Comparison of ENCODE assay signal across 24 cellular contexts in the genomic region with DNA sequence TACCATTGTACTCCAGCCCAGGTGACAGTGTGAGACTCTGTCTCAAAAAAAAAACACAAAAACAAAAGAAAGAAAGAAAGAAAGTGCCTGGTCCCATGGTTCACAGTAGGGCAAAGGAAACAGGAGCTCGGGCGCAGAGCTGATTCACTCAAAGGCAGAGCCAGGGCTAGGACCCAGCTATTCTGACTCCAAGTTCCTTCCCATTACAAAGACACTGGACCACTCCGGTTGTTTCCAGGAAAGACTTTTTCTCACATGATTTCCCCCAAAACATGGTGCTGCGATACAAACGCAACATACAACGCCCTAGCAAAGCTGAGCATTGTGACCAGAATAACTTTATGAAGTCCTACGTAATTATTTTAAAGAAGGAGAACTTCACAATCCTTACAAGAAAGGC. TPM values are rescaled to one million over a fixed set of nuclear protein-coding genes. Genes with fewer than 3 reads are reported as not detected.
A peak's percentile ranks its signal among the peaks of the same experiment; 100 is the strongest.
DNase-seq lines count a peak whose midpoint lies in the region; ATAC-seq lines count a peak whose summit lies in the region.
"Had no signal": no experiment of that assay in that cellular context is flagged by ENCODE, and none has a peak within 500 bp of the region (broad histone marks: within the 10 kb centered on the region; RNA-seq: fewer than 3 reads in every experiment).

No MANE protein-coding gene starts in this region.

- H3K9me3 ChIP-seq in BLaER1 treated with 17β-estradiol and CSF1 and Interleukin-3, amounts not matched to agents 10 nM and 100 nM (replicated peaks in 1 of 11), result peaks cover 0 to 25% (median 22%) of the 10 kb centered on the region in 11 experiments; a peak in 15 of 22 replicates
- no peaks in the 10 kb centered on the region for H3K9me3 ChIP-seq in naive thymus-derived CD4-positive, alpha-beta T cell (ENCODE audit: control insufficient read depth in 2 of 3, low read length in 3 of 3)
- H3K9me3 ChIP-seq: breast epithelium, mucosa of descending colon, tibial nerve had no signal

- intact Hi-C loops in activated T-helper 2 cell treated with anti-CD3 and anti-CD28 coated beads, Interferon-gamma antibody, Interleukin-2, Interleukin-4, amounts not matched to agents 10 μg/mL and 5 μg/mL and 100 μg/mL, durations not matched to agents 14 hours and 24 hours and 36 hours (cut with micrococcal nuclease), result loop anchor here (5.0 to 10.0 kb wide), 2 partner anchors 193 to 295 kb away; no protein-coding TSS in a partner anchor
- intact Hi-C loops in naive thymus-derived CD4-positive, alpha-beta T cell (cut with micrococcal nuclease), result loop anchor here (2.0 to 10.0 kb wide), 6 partner anchors 65 to 805 kb away; a partner anchor contains a TSS

- POLR2A ChIA-PET in naive thymus-derived CD4-positive, alpha-beta T cell (lab: Charles Lee), result interaction anchor here (1.3 to 2.8 kb wide), 3 partner anchors 10 to 44 kb away, joined by 3 to 10 read pairs (median 4); a partner anchor contains a TSS

- H4K20me1 ChIP-seq in BLaER1 treated with 17β-estradiol and CSF1 and Interleukin-3, amounts not matched to agents 10 nM and 100 nM, result peaks cover 0 to 61% (median 0%) of the 10 kb centered on the region in 11 experiments; a peak in 3 of 22 replicates

- H3K4me3 ChIP-seq in BLaER1 treated with 17β-estradiol and CSF1 and Interleukin-3, amounts not matched to agents 10 nM and 100 nM, result no peak overlapping the region
- H3K4me3 ChIP-seq in naive thymus-derived CD4-positive, alpha-beta T cell (ENCODE audit: low read length), result no peak overlapping the region
- H3K4me3 ChIP-seq: breast epithelium, mucosa of descending colon, tibial nerve had no signal

- no peaks in the 10 kb centered on the region for H3K9me3 Mint-ChIP-seq in T-helper 1 cell treated with Interleukin-12 subunit alpha and Interleukin-12 subunit beta and Interleukin-4 antibody, amounts not matched to agents 30 μg/mL and 1 μg/mL, for 36 hours
- no peaks in the 10 kb centered on the region for H3K9me3 Mint-ChIP-seq in activated T-helper 2 cell treated with anti-CD3 and anti-CD28 coated beads, Interferon-gamma antibody, Interleukin-2, Interleukin-4, amounts not matched to agents 10 μg/mL and 5 μg/mL and 100 μg/mL, durations not matched to agents 14 hours and 24 hours and 36 hours
- peaks cover 0 to 7% (median 0%) of the 10 kb centered on the region in 11 donors for H3K9me3 Mint-ChIP-seq in naive thymus-derived CD4-positive, alpha-beta T cell
- peaks cover 8 to 11% of the 10 kb centered on the region in 2 donors for H3K9me3 Mint-ChIP-seq in stimulated activated naive CD8-positive, alpha-beta T cell treated with anti-CD3 and anti-CD28 coated beads, Interleukin-15, amount 100 ng/mL, for 72 hours

- H3K27me3 ChIP-seq in BLaER1 treated with 17β-estradiol and CSF1 and Interleukin-3, amounts not matched to agents 10 nM and 100 nM, result no peaks in the 10 kb centered on the region
- no peaks in the 10 kb centered on the region for H3K27me3 ChIP-seq in naive thymus-derived CD4-positive, alpha-beta T cell (ENCODE audit: control insufficient read depth in 2 of 2, insufficient read depth in 2 of 2, low read length in 2 of 2)
- H3K27me3 ChIP-seq: breast epithelium, tibial nerve had no signal

- peaks cover 31% of the 10 kb centered on the region for H3K36me3 Mint-ChIP-seq in T-helper 1 cell treated with Interleukin-12 subunit alpha and Interleukin-12 subunit beta and Interleukin-4 antibody, amounts not matched to agents 30 μg/mL and 1 μg/mL, for 36 hours (ENCODE audit: low read depth)
- H3K36me3 Mint-ChIP-seq in activated T-helper 2 cell treated with anti-CD3 and anti-CD28 coated beads, Interferon-gamma antibody, Interleukin-2, Interleukin-4, amounts not matched to agents 10 μg/mL and 5 μg/mL and 100 μg/mL, durations not matched to agents 14 hours and 24 hours and 36 hours (ENCODE audit: low read depth), result peaks cover 33% of the 10 kb centered on the region
- H3K36me3 Mint-ChIP-seq in naive thymus-derived CD4-positive, alpha-beta T cell, result peaks cover 0 to 41% (median 20%) of the 10 kb centered on the region in 5 donors

- H3K4me1 ChIP-seq in BLaER1 treated with 17β-estradiol and CSF1 and Interleukin-3, amounts not matched to agents 10 nM and 100 nM, result peaks cover 85 to 100% (median 94%) of the 10 kb centered on the region in 10 experiments
- peaks cover 58 to 59% of the 10 kb centered on the region in 2 donors for H3K4me1 ChIP-seq in naive thymus-derived CD4-positive, alpha-beta T cell (ENCODE audit: control insufficient read depth in 2 of 2, insufficient read depth in 2 of 2, low read length in 2 of 2)

- peak overlapping the region; percentile 31 for H3K27ac Mint-ChIP-seq in T-helper 1 cell treated with Interleukin-12 subunit alpha and Interleukin-12 subunit beta and Interleukin-4 antibody, amounts not matched to agents 30 μg/mL and 1 μg/mL, for 36 hours
- peak overlapping the region; percentile 19 for H3K27ac Mint-ChIP-seq in activated T-helper 2 cell treated with anti-CD3 and anti-CD28 coated beads, Interferon-gamma antibody, Interleukin-2, Interleukin-4, amounts not matched to agents 10 μg/mL and 5 μg/mL and 100 μg/mL, durations not matched to agents 14 hours and 24 hours and 36 hours
- H3K27ac Mint-ChIP-seq in naive thymus-derived CD4-positive, alpha-beta T cell, result peak overlapping the region in 6 of 9 donors; percentile 28 to 96 (median 80)
- no peak overlapping the region for H3K27ac Mint-ChIP-seq in stimulated activated naive CD8-positive, alpha-beta T cell treated with anti-CD3 and anti-CD28 coated beads, Interleukin-15, amount 100 ng/mL, for 72 hours
- H3K27ac Mint-ChIP-seq: progenitor cell of endocrine pancreas had no signal

- H3K27ac ChIP-seq in BLaER1 treated with 17β-estradiol and CSF1 and Interleukin-3, amounts not matched to agents 10 nM and 100 nM, result peak overlapping the region; percentile 4 to 98 (median 95); a peak in 20 of 22 replicates
- no peak overlapping the region for H3K27ac ChIP-seq in naive thymus-derived CD4-positive, alpha-beta T cell (ENCODE audit: low read depth, low read length)
- H3K27ac ChIP-seq: 22Rv1 had no signal

- H3K9ac ChIP-seq in BLaER1 treated with 17β-estradiol and CSF1 and Interleukin-3, amounts not matched to agents 10 nM and 100 nM, result peak overlapping the region in 7 of 11 experiments; percentile 69 to 91 (median 80); a peak in 10 of 22 replicates

- H3K4me1 Mint-ChIP-seq in T-helper 1 cell treated with Interleukin-12 subunit alpha and Interleukin-12 subunit beta and Interleukin-4 antibody, amounts not matched to agents 30 μg/mL and 1 μg/mL, for 36 hours (ENCODE audit: low read depth), result peaks cover 65% of the 10 kb centered on the region
- H3K4me1 Mint-ChIP-seq in activated T-helper 2 cell treated with anti-CD3 and anti-CD28 coated beads, Interferon-gamma antibody, Interleukin-2, Interleukin-4, amounts not matched to agents 10 μg/mL and 5 μg/mL and 100 μg/mL, durations not matched to agents 14 hours and 24 hours and 36 hours (ENCODE audit: low read depth), result peaks cover 74% of the 10 kb centered on the region
- H3K4me1 Mint-ChIP-seq in naive thymus-derived CD4-positive, alpha-beta T cell, result peaks cover 41 to 99% (median 94%) of the 10 kb centered on the region in 7 donors
- H3K4me1 Mint-ChIP-seq in stimulated activated naive CD8-positive, alpha-beta T cell treated with anti-CD3 and anti-CD28 coated beads, Interleukin-15, amount 100 ng/mL, for 72 hours, result peaks cover 97% of the 10 kb centered on the region

- ATAC-seq in naive thymus-derived CD4-positive, alpha-beta T cell, result no peak
- ATAC-seq in stimulated activated naive CD8-positive, alpha-beta T cell treated with anti-CD3 and anti-CD28 coated beads, Interleukin-15, amount 100 ng/mL, for 72 hours, result no peak
- ATAC-seq: activated CD4-positive, CD25-positive, alpha-beta regulatory T cell treated with anti-CD3 and anti-CD28 coated beads, Interleukin-2, amount 50 U/mL, for 24 hours; activated CD8-positive, alpha-beta memory T cell treated with anti-CD3 and anti-CD28 coated beads, Interleukin-2, amount 10 ng/mL, durations not matched to agents 7 days and 5 days; mucosa of descending colon had no signal

- no peak for DNase-seq in T-helper 1 cell
- no peak for DNase-seq in activated T-helper 2 cell treated with anti-CD3 and anti-CD28 coated beads, Interferon-gamma antibody, Interleukin-2, Interleukin-4, amounts not matched to agents 10 μg/mL and 5 μg/mL and 100 μg/mL, durations not matched to agents 14 hours and 24 hours and 36 hours (ENCODE audit: low spot score)
- DNase-seq in naive thymus-derived CD4-positive, alpha-beta T cell, result no peak
- no peak for DNase-seq in ecto neural progenitor cell (ENCODE audit: low spot score)
- no peak for DNase-seq in stimulated activated naive CD8-positive, alpha-beta T cell treated with anti-CD3 and anti-CD28 coated beads, Interleukin-15, amount 100 ng/mL, for 72 hours
- DNase-seq in globus pallidus (ENCODE audit: low spot score), result no peak
- DNase-seq: activated CD8-positive, alpha-beta memory T cell treated with anti-CD3 and anti-CD28 coated beads, Interleukin-2, amount 10 ng/mL, durations not matched to agents 7 days and 5 days; cortex of kidney; GOT3; Kasumi-1; mucosa of descending colon; NCI-H1048; NCI-H1930; NCI-H226; NCI-H748 treated with DMSO at 0.1 percent for 48 hours; stimulated activated CD4-positive, alpha-beta T cell treated with anti-CD3 and anti-CD28 coated beads, Interleukin-2, amount 100 ng/mL, for 24 hours; stimulated activated naive CD4-positive, alpha-beta T cell treated with Interleukin-2 at 50 U/mL for 16 hours had no signal

- H3K27me3 Mint-ChIP-seq in T-helper 1 cell treated with Interleukin-12 subunit alpha and Interleukin-12 subunit beta and Interleukin-4 antibody, amounts not matched to agents 30 μg/mL and 1 μg/mL, for 36 hours (ENCODE audit: low read depth), result no peaks in the 10 kb centered on the region
- no peaks in the 10 kb centered on the region for H3K27me3 Mint-ChIP-seq in activated T-helper 2 cell treated with anti-CD3 and anti-CD28 coated beads, Interferon-gamma antibody, Interleukin-2, Interleukin-4, amounts not matched to agents 10 μg/mL and 5 μg/mL and 100 μg/mL, durations not matched to agents 14 hours and 24 hours and 36 hours (ENCODE audit: low read depth)
- H3K27me3 Mint-ChIP-seq in naive thymus-derived CD4-positive, alpha-beta T cell, result no peaks in the 10 kb centered on the region
- H3K27me3 Mint-ChIP-seq in stimulated activated naive CD8-positive, alpha-beta T cell treated with anti-CD3 and anti-CD28 coated beads, Interleukin-15, amount 100 ng/mL, for 72 hours, result no peaks in the 10 kb centered on the region
- H3K27me3 Mint-ChIP-seq: activated CD8-positive, alpha-beta memory T cell treated with anti-CD3 and anti-CD28 coated beads, Interleukin-2, amount 10 ng/mL, durations not matched to agents 7 days and 5 days had no signal

- CTCF ChIA-PET in naive thymus-derived CD4-positive, alpha-beta T cell (lab: Charles Lee), result no interaction called here

- peak overlapping the region; percentile 95 to 100 (median 99) for H3K4me2 ChIP-seq in BLaER1 treated with 17β-estradiol and CSF1 and Interleukin-3, amounts not matched to agents 10 nM and 100 nM

- H3K36me3 ChIP-seq in BLaER1 treated with 17β-estradiol and CSF1 and Interleukin-3, amounts not matched to agents 10 nM and 100 nM, result peaks cover 23 to 59% (median 42%) of the 10 kb centered on the region in 11 experiments
- peaks cover 2 to 12% (median 4%) of the 10 kb centered on the region in 3 experiments for H3K36me3 ChIP-seq in naive thymus-derived CD4-positive, alpha-beta T cell (ENCODE audit: control insufficient read depth in 2 of 3, insufficient read depth in 3 of 3, low read length in 3 of 3)
- H3K36me3 ChIP-seq: breast epithelium, tibial nerve had no signal

- no peak overlapping the region for H3K4me3 Mint-ChIP-seq in T-helper 1 cell treated with Interleukin-12 subunit alpha and Interleukin-12 subunit beta and Interleukin-4 antibody, amounts not matched to agents 30 μg/mL and 1 μg/mL, for 36 hours
- H3K4me3 Mint-ChIP-seq in activated T-helper 2 cell treated with anti-CD3 and anti-CD28 coated beads, Interferon-gamma antibody, Interleukin-2, Interleukin-4, amounts not matched to agents 10 μg/mL and 5 μg/mL and 100 μg/mL, durations not matched to agents 14 hours and 24 hours and 36 hours (ENCODE audit: low read depth), result no peak overlapping the region
- peak overlapping the region in 3 of 10 donors; percentile 19 to 33 (median 19) for H3K4me3 Mint-ChIP-seq in naive thymus-derived CD4-positive, alpha-beta T cell
- no peak overlapping the region for H3K4me3 Mint-ChIP-seq in stimulated activated naive CD8-positive, alpha-beta T cell treated with anti-CD3 and anti-CD28 coated beads, Interleukin-15, amount 100 ng/mL, for 72 hours
- H3K4me3 Mint-ChIP-seq: activated CD8-positive, alpha-beta memory T cell treated with anti-CD3 and anti-CD28 coated beads, Interleukin-2, amount 10 ng/mL, durations not matched to agents 7 days and 5 days had no signal

RNA-seq across cellular contexts. Expression of a gene that starts 10.7 kb away (rescaled TPM):
- total RNA-seq in activated T-helper 2 cell treated with anti-CD3 and anti-CD28 coated beads, Interferon-gamma antibody, Interleukin-2, Interleukin-4, amounts not matched to agents 10 μg/mL and 5 μg/mL and 100 μg/mL, durations not matched to agents 14 hours and 24 hours and 36 hours, result 5.7 and 8.0 TPM in 2 replicates
- 10 to 100 TPM in 3 of 5 experiments, under 1 TPM in 2; 0.67 to 49.7 (median 17.0) TPM for total RNA-seq in naive thymus-derived CD4-positive, alpha-beta T cell
- 10 to 100 TPM; 11.1 to 25.3 TPM for polyA plus RNA-seq in naive thymus-derived CD4-positive, alpha-beta T cell

Comparison
In these comparisons a context has a peak if more than half of its experiments do, and no peak if none do; other contexts are left out.
1. H3K27ac Mint-ChIP-seq: peak in T-helper 1 cell treated with Interleukin-12 subunit alpha and Interleukin-12 subunit beta and Interleukin-4 antibody, amounts not matched to agents 30 μg/mL and 1 μg/mL, for 36 hours (single experiment), activated T-helper 2 cell treated with anti-CD3 and anti-CD28 coated beads, Interferon-gamma antibody, Interleukin-2, Interleukin-4, amounts not matched to agents 10 μg/mL and 5 μg/mL and 100 μg/mL, durations not matched to agents 14 hours and 24 hours and 36 hours (single experiment) and naive thymus-derived CD4-positive, alpha-beta T cell (6 of 9); none in stimulated activated naive CD8-positive, alpha-beta T cell treated with anti-CD3 and anti-CD28 coated beads, Interleukin-15, amount 100 ng/mL, for 72 hours (0 of 2).